Comparison of ENCODE assay signal across 8 cellular contexts in the genomic region with DNA sequence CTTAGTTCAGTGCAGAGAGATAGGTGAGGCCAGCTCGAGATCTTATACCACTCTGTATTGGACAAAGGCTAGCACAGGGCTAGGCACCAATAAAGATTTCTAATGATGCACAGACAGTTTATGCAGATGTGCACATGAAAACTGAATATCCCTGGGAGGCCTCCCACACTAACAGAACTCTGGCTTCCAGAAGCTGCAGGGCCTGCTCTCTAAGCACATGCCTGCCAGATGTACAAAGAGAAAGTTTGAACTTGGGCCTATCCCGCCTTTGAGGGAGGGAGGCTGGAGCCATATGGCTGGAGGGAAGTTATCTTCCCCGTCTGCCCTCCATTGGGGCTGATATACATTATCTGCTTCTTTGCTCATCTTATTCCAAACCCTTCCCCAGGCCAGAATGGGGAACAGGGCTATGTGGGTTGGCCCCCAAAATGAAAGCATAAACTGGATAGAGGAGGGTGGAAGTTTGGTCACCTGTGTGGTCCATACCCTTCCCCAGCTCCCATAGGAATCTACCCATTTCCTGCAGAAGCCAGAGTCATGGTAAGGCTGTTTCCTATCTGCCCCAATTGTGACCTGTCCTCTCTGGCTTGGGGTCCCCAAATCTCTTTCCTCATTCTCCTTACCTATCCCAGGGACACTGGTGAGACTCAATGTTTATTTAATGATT. TPM values are rescaled to one million over a fixed set of nuclear protein-coding genes. Genes with fewer than 3 reads are reported as not detected.
A peak's percentile ranks its signal among the peaks of the same experiment; 100 is the strongest.
DNase-seq lines count a peak whose midpoint lies in the region; ATAC-seq, FAIRE-seq and TF ChIP-seq lines count a peak whose summit lies in the region.

No MANE protein-coding gene starts in this region.

- peak overlapping the region; percentile 95 for H3K4me2 ChIP-seq in BLaER1
- H3K4me2 ChIP-seq in endothelial cell of umbilical vein (ENCODE audit: insufficient read depth, low read length) = peak overlapping the region; percentile 71
- H3K4me2 ChIP-seq in neural progenitor cell = peak overlapping the region; percentile 89

- no peak for ATAC-seq in GM21515 (IDR thresholded peaks at IDR 0.05; ENCODE audit: unreplicated experiment)
- ATAC-seq in activated CD4-positive, CD25-positive, alpha-beta regulatory T cell treated with anti-CD3 and anti-CD28 coated beads, Interleukin-2, amount 50 U/mL, for 24 hours = no peak

- H3K9ac ChIP-seq in BLaER1 = peak overlapping the region; percentile 100
- no peak overlapping the region for H3K9ac ChIP-seq in endothelial cell of umbilical vein (replicated peaks; ENCODE audit: extremely low read depth, insufficient read depth, low read length)
- H3K9ac ChIP-seq in neural progenitor cell = no peak overlapping the region

- H3K9me1 ChIP-seq in endothelial cell of umbilical vein (replicated peaks; ENCODE audit: control insufficient read depth, extremely low read depth, insufficient read depth, low read length) = no peaks in the 10 kb centered on the region

- H3K4me1 Mint-ChIP-seq in IgD-negative memory B cell (peaks cover 12 to 22% (median 20%) of the 10 kb centered on the region in 3 donors), neural progenitor cell (peaks cover 44% of the 10 kb centered on the region)

- peaks cover 61% of the 10 kb centered on the region for H3K4me1 ChIP-seq in BLaER1
- peaks cover 41% of the 10 kb centered on the region for H3K4me1 ChIP-seq in endothelial cell of umbilical vein (ENCODE audit: control insufficient read depth, extremely low read depth, insufficient read depth, low read length)
- peaks cover 32% of the 10 kb centered on the region for H3K4me1 ChIP-seq in neural progenitor cell

- no TSS peak for BruUV-seq in endothelial cell of umbilical vein (replicated peaks; lab: Mats Ljungman, UMichigan)

- H3K27me3 Mint-ChIP-seq in IgD-negative memory B cell (peaks cover 19% of the 10 kb centered on the region), neural progenitor cell (ENCODE audit: insufficient read depth, low read depth) (peaks cover 40% of the 10 kb centered on the region)

- no peak for TF ChIP-seq CTCF in endothelial cell of umbilical vein (IDR thresholded peaks at IDR 0.05; ENCODE audit: extremely low read depth in 1 of 2, insufficient read depth in 1 of 2, low read depth in 1 of 2, low read length in 2 of 2)
- TF ChIP-seq CTCF in neural progenitor cell (IDR thresholded peaks at IDR 0.05) = no peak

- H3K4me3 ChIP-seq in BLaER1 (peak overlapping the region; percentile 78), endothelial cell of umbilical vein (replicated peaks in 1 of 3; ENCODE audit: insufficient read depth in 1 of 3, low read depth in 1 of 3, low read length in 3 of 3) (peak overlapping the region in 1 of 3 experiments; percentile 4), neural progenitor cell (no peak overlapping the region)

- H3K9me3 Mint-ChIP-seq in IgD-negative memory B cell = no peaks in the 10 kb centered on the region
- no peaks in the 10 kb centered on the region for H3K9me3 Mint-ChIP-seq in neural progenitor cell

- intact Hi-C loops in endothelial cell of umbilical vein (cut with micrococcal nuclease) = loop anchor here (1.0 to 5.0 kb wide), 3 partner anchors 24 to 46 kb away; a partner anchor contains a TSS

- POLR2A ChIA-PET in endothelial cell of umbilical vein (lab: Charles Lee) = no interaction called here

- peak overlapping the region in 1 of 3 donors; percentile 65 for H3K27ac Mint-ChIP-seq in IgD-negative memory B cell
- no peak overlapping the region for H3K27ac Mint-ChIP-seq in neural progenitor cell

- H3K36me3 ChIP-seq in BLaER1 (no peaks in the 10 kb centered on the region), endothelial cell of umbilical vein (ENCODE audit: control insufficient read depth in 2 of 2, extremely low read depth in 1 of 2, insufficient read depth in 2 of 2, low read length in 2 of 2) (no peaks in the 10 kb centered on the region), neural progenitor cell (no peaks in the 10 kb centered on the region)

- FAIRE-seq in endothelial cell of umbilical vein (lab: Jason Lieb, UNC) = no peak

- H3K9me3 ChIP-seq in BLaER1 (no peaks in the 10 kb centered on the region), endothelial cell of umbilical vein (replicated peaks; ENCODE audit: control insufficient read depth, insufficient read depth, low read length) (no peaks in the 10 kb centered on the region), neural progenitor cell (ENCODE audit: low read depth) (no peaks in the 10 kb centered on the region)

- H3K27ac ChIP-seq in BLaER1 = peak overlapping the region; percentile 100
- H3K27ac ChIP-seq in endothelial cell of umbilical vein (ENCODE audit: insufficient read depth, low read depth, low read length) = no peak overlapping the region
- no peak overlapping the region for H3K27ac ChIP-seq in neural progenitor cell

- H3K36me3 Mint-ChIP-seq in IgD-negative memory B cell = no peaks in the 10 kb centered on the region
- H3K36me3 Mint-ChIP-seq in neural progenitor cell = no peaks in the 10 kb centered on the region

- H2AFZ ChIP-seq in endothelial cell of umbilical vein (ENCODE audit: low read depth, low read length) (peak overlapping the region; percentile 77), neural progenitor cell (replicated peaks) (no peak overlapping the region)

- dilution Hi-C loops in endothelial cell of umbilical vein (cut with MboI; ENCODE audit: extremely low pct_ligation_motif_present, low sequenced_read_pairs) = no loop called here

- H3F3A ChIP-seq in neural progenitor cell (ENCODE audit: low read depth) = peaks cover 31% of the 10 kb centered on the region

- H3K4me3 Mint-ChIP-seq in IgD-negative memory B cell (peak overlapping the region; percentile 76 to 99 (median 94)), neural progenitor cell (peak overlapping the region; percentile 92)

- no peak for TF ChIP-seq POLR2A in endothelial cell of umbilical vein (IDR thresholded peaks at IDR 0.05; ENCODE audit: low read depth, low read length)

- no peaks in the 10 kb centered on the region for H4K20me1 ChIP-seq in BLaER1
- no peaks in the 10 kb centered on the region for H4K20me1 ChIP-seq in endothelial cell of umbilical vein (replicated peaks; ENCODE audit: control insufficient read depth, extremely low read depth, insufficient read depth, low read length)
- H4K20me1 ChIP-seq in neural progenitor cell (ENCODE audit: low read depth) = peaks cover 42% of the 10 kb centered on the region

- H3K79me2 ChIP-seq in endothelial cell of umbilical vein (ENCODE audit: control insufficient read depth, insufficient read depth, low read length) = no peaks in the 10 kb centered on the region
- no peaks in the 10 kb centered on the region for H3K79me2 ChIP-seq in neural progenitor cell (ENCODE audit: low read depth)

- no peak for DNase-seq in endothelial cell of umbilical vein (ENCODE audit: low read depth, low spot score)
- DNase-seq in neural progenitor cell (ENCODE audit: low spot score) = no peak
- DNase-seq in NCI-H1436 treated with DMSO at 0.1 percent for 48 hours (lab: John Stamatoyannopoulos, UW) = no peak
- DNase-seq in mucosa of gallbladder (ENCODE audit: low spot score) = no peak

- H3K27me3 ChIP-seq in BLaER1 (no peaks in the 10 kb centered on the region), endothelial cell of umbilical vein (ENCODE audit: control insufficient read depth in 2 of 2, insufficient read depth in 2 of 2, low read length in 2 of 2) (no peaks in the 10 kb centered on the region), neural progenitor cell (peaks cover 80% of the 10 kb centered on the region)

- CTCF ChIA-PET in endothelial cell of umbilical vein (lab: Charles Lee) = interaction anchor here (0.9 to 13.1 kb wide), 5 partner anchors 10 to 76 kb away, joined by 3 to 290 read pairs (median 6); no protein-coding TSS in a partner anchor

TF ChIP-seq in endothelial cell of umbilical vein, 7 proteins besides CTCF, POLR2A, EP300 and RAD21 (continues in another document):
- TF ChIP-seq JUN (IDR thresholded peaks at IDR 0.05; ENCODE audit: borderline replicate concordance, insufficient read depth, insufficient read length, low read depth) = no peak
- TF ChIP-seq EZH2 (IDR thresholded peaks at IDR 0.05; ENCODE audit: borderline replicate concordance, low read depth, low read length, severe bottlenecking) = no peak

RNA-seq across cellular contexts. Expression of a gene that starts 3.8 kb away (rescaled TPM):
- polyA plus RNA-seq in IgD-negative memory B cell (not detected), endothelial cell of umbilical vein (3.0 TPM in 2 replicates)
- total RNA-seq in endothelial cell of umbilical vein (2.9 and 3.3 TPM in 2 replicates), neural progenitor cell (ENCODE audit: low replicate concordance) (0.77 and 1.8 TPM in 2 replicates), mucosa of gallbladder (3.8 TPM)
- polyA plus RNA-seq in endothelial cell of umbilical vein (2011; cell fraction: cytosol; rRNA removed) = 2.0 and 2.7 TPM in 2 replicates
- polyA plus RNA-seq in endothelial cell of umbilical vein (2011; cell fraction: nucleus; rRNA removed) = 2.5 and 3.7 TPM in 2 replicates
- 0.44 and 0.63 TPM in 2 replicates for polyA plus RNA-seq in endothelial cell of umbilical vein (2012)
- 2.7 and 2.8 TPM in 2 replicates for polyA minus RNA-seq in endothelial cell of umbilical vein
- 27.1 TPM for polyA minus RNA-seq in endothelial cell of umbilical vein (2011; cell fraction: cytosol; rRNA and poly(A)+ RNA removed)
- polyA minus RNA-seq in endothelial cell of umbilical vein (2011; cell fraction: nucleus; rRNA and poly(A)+ RNA removed) = 0.91 and 1.1 TPM in 2 replicates

RNA-seq across cellular contexts. Expression of a gene that starts 34.6 kb away (rescaled TPM):
- polyA plus RNA-seq in IgD-negative memory B cell (7.4 TPM), endothelial cell of umbilical vein (117 and 125 TPM in 2 replicates)
- total RNA-seq in endothelial cell of umbilical vein (79.6 and 83.1 TPM in 2 replicates), neural progenitor cell (ENCODE audit: low replicate concordance) (0.09 TPM in 1 of 2 replicates, not detected in the other), mucosa of gallbladder (75.9 TPM)
- 75.8 and 81.7 TPM in 2 replicates for polyA plus RNA-seq in endothelial cell of umbilical vein (2011; cell fraction: cytosol; rRNA removed)
- polyA plus RNA-seq in endothelial cell of umbilical vein (2011; cell fraction: nucleus; rRNA removed) = 327 and 344 TPM in 2 replicates
- 67.4 and 75.2 TPM in 2 replicates for polyA plus RNA-seq in endothelial cell of umbilical vein (2012)
- 177 and 187 TPM in 2 replicates for polyA minus RNA-seq in endothelial cell of umbilical vein
- 82.2 TPM for polyA minus RNA-seq in endothelial cell of umbilical vein (2011; cell fraction: cytosol; rRNA and poly(A)+ RNA removed)
- polyA minus RNA-seq in endothelial cell of umbilical vein (2011; cell fraction: nucleus; rRNA and poly(A)+ RNA removed) = 63.1 and 94.4 TPM in 2 replicates

RNA-seq across cellular contexts. Expression of a gene that starts 34.7 kb away (rescaled TPM):
- polyA plus RNA-seq in IgD-negative memory B cell = not detected
- total RNA-seq in endothelial cell of umbilical vein = 0.55 and 1.6 TPM in 2 replicates
- 0.41 and 0.92 TPM in 2 replicates for polyA plus RNA-seq in endothelial cell of umbilical vein
- 0.36 and 0.69 TPM in 2 replicates for polyA plus RNA-seq in endothelial cell of umbilical vein (2011; cell fraction: cytosol; rRNA removed)
- 1.3 and 1.7 TPM in 2 replicates for polyA plus RNA-seq in endothelial cell of umbilical vein (2011; cell fraction: nucleus; rRNA removed)
- polyA plus RNA-seq in endothelial cell of umbilical vein (2012) = 1.0 and 2.6 TPM in 2 replicates
- 0.22 and 0.45 TPM in 2 replicates for polyA minus RNA-seq in endothelial cell of umbilical vein
- polyA minus RNA-seq in endothelial cell of umbilical vein (2011; cell fraction: cytosol; rRNA and poly(A)+ RNA removed) = 0.72 TPM
- 0.14 TPM in 1 of 2 replicates, not detected in the other for polyA minus RNA-seq in endothelial cell of umbilical vein (2011; cell fraction: nucleus; rRNA and poly(A)+ RNA removed)
- total RNA-seq in neural progenitor cell (ENCODE audit: low replicate concordance) = 0.25 TPM in 1 of 2 replicates, not detected in the other
- 5.3 TPM for total RNA-seq in mucosa of gallbladder

Comparison
In these comparisons a context has a peak if more than half of its experiments do, and no peak if none do; other contexts are left out.
1. RNA of a gene that starts 34.6 kb away (total RNA-seq): 79.6 to 83.1 TPM in endothelial cell of umbilical vein and 75.9 TPM in mucosa of gallbladder (single experiment); 0.09 TPM in neural progenitor cell; every median in the first group is over 10 times any median in the second.
2. Peak in every context shown above with its lines, with median percentiles within 50 percentile points of each other: H3K4me2 ChIP-seq.